28 cellular contexts compared by ENCODE assay signal in the genomic region with DNA sequence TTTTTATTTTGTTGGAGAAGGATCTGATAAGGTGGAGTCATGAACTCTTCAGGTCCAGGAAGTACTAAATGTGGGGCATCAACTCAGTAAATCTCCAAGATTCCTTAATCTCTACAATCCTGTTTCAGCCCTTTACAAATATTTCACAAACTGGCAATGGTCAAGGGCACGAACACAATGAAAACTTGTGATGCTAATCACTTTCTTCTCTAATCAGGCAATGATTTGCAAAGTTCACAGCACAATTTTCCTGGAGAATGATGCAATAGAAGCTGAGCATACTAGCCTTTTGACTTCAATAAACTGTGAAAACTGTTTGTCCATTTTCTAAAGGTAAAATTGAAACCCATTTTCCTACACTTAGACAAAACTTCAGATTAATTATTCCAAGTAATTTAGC. TPM values are rescaled to one million over a fixed set of nuclear protein-coding genes. Genes with fewer than 3 reads are reported as not detected.
DNase-seq lines count a peak whose midpoint lies in the region; ATAC-seq and TF ChIP-seq lines count a peak whose summit lies in the region.
"Had no signal": no experiment of that assay in that cellular context is flagged by ENCODE, and none has a peak within 500 bp of the region (broad histone marks: within the 10 kb centered on the region; RNA-seq: fewer than 3 reads in every experiment).

No MANE protein-coding gene starts in this region.

- no peak overlapping the region for H2BK15ac ChIP-seq in IMR-90 (ENCODE audit: low read depth, low read length)

- 0 out of 2 replicates have a peak overlapping the region, but pooled peaks have one; percentile 17 for H4K5ac ChIP-seq in IMR-90 (ENCODE audit: low read depth, low read length)

- H3K36me3 ChIP-seq in IMR-90 (ENCODE audit: control insufficient read depth, insufficient read depth, low read length), result no peaks in the 10 kb centered on the region
- no peaks in the 10 kb centered on the region for H3K36me3 ChIP-seq in hepatocyte (replicated peaks; ENCODE audit: insufficient read depth, low read depth)
- H3K36me3 ChIP-seq: BLaER1 treated with 17β-estradiol and CSF1 and Interleukin-3, amounts not matched to agents 10 nM and 100 nM had no signal

- CTCF ChIA-PET in IMR-90 (lab: Yijun Ruan, JAX) (no interaction called here), WTC11 (lab: Charles Lee) (no interaction called here)

- H3K4me3 Mint-ChIP-seq in WTC11 (no peak overlapping the region), progenitor cell of endocrine pancreas (ENCODE audit: low read depth) (no peak overlapping the region)
- no peak overlapping the region for H3K4me3 Mint-ChIP-seq in stimulated activated effector memory CD8-positive, alpha-beta T cell treated with anti-CD3 and anti-CD28 coated beads, Interleukin-12 subunit alpha, Interleukin-12 subunit beta, amount 100 ng/mL, for 72 hours
- H3K4me3 Mint-ChIP-seq: CD4-positive, alpha-beta memory T cell; H9; IgD-negative memory B cell had no signal

- H3K4me1 ChIP-seq in IMR-90 (ENCODE audit: control insufficient read depth, insufficient read depth, low read length) (peaks cover 3% of the 10 kb centered on the region; the same call in 1 of the 2 replicates), hepatocyte (ENCODE audit: insufficient read depth) (peaks cover 14% of the 10 kb centered on the region)
- H3K4me1 ChIP-seq: A549, Caco-2 had no signal

- H3K9me2 ChIP-seq in hepatocyte (replicated peaks; ENCODE audit: insufficient read depth), result no peaks in the 10 kb centered on the region
- H3K9me2 ChIP-seq: SK-N-SH had no signal

- H3K36me3 Mint-ChIP-seq in WTC11 (no peaks in the 10 kb centered on the region), progenitor cell of endocrine pancreas (ENCODE audit: insufficient read depth) (no peaks in the 10 kb centered on the region)
- H3K36me3 Mint-ChIP-seq in stimulated activated effector memory CD8-positive, alpha-beta T cell treated with anti-CD3 and anti-CD28 coated beads, Interleukin-12 subunit alpha, Interleukin-12 subunit beta, amount 100 ng/mL, for 72 hours, result no peaks in the 10 kb centered on the region
- H3K36me3 Mint-ChIP-seq: CD4-positive, alpha-beta memory T cell; IgD-negative memory B cell had no signal

- H4K91ac ChIP-seq in IMR-90 (ENCODE audit: insufficient read depth, low read depth, low read length), result no peak overlapping the region

- H3K9me1 ChIP-seq in IMR-90 (ENCODE audit: insufficient read depth, low read length), result no peaks in the 10 kb centered on the region

- H3K27me3 ChIP-seq in IMR-90 (ENCODE audit: control insufficient read depth, insufficient read depth, low read length) (no peaks in the 10 kb centered on the region), hepatocyte (no peaks in the 10 kb centered on the region)
- H3K27me3 ChIP-seq: BLaER1 treated with 17β-estradiol and CSF1 and Interleukin-3, amounts not matched to agents 10 nM and 100 nM had no signal

- H3K9ac ChIP-seq in IMR-90 (ENCODE audit: low read depth, low read length), result no peak overlapping the region
- H3K9ac ChIP-seq: BLaER1 treated with 17β-estradiol and CSF1 and Interleukin-3, amounts not matched to agents 10 nM and 100 nM; GM23248; SK-N-SH had no signal

- H3K9me3 ChIP-seq in IMR-90 (ENCODE audit: control insufficient read depth, insufficient read depth, low read length), result no peaks in the 10 kb centered on the region
- H3K9me3 ChIP-seq in hepatocyte (ENCODE audit: low read depth), result no peaks in the 10 kb centered on the region
- H3K9me3 ChIP-seq: A549; BLaER1 treated with 17β-estradiol and CSF1 and Interleukin-3, amounts not matched to agents 10 nM and 100 nM; Caco-2; SK-N-SH had no signal

- H2AK9ac ChIP-seq in IMR-90 (replicated peaks; ENCODE audit: low read depth, low read length, poor library complexity), result no peak overlapping the region

- no peak for TF ChIP-seq POLR2A in IMR-90 (IDR thresholded peaks at IDR 0.05; ENCODE audit: low read depth, low read length)

- H3K4me3 ChIP-seq in IMR-90 (ENCODE audit: insufficient read depth, low read depth, low read length), result no peak overlapping the region
- H3K4me3 ChIP-seq in hepatocyte, result no peak overlapping the region
- H3K4me3 ChIP-seq: A549; BLaER1 treated with 17β-estradiol and CSF1 and Interleukin-3, amounts not matched to agents 10 nM and 100 nM; GM23248 had no signal

- H3K4me1 Mint-ChIP-seq in WTC11, result peaks cover 3% of the 10 kb centered on the region
- H3K4me1 Mint-ChIP-seq in progenitor cell of endocrine pancreas (ENCODE audit: low read depth), result peaks cover 5% of the 10 kb centered on the region
- H3K4me1 Mint-ChIP-seq in stimulated activated effector memory CD8-positive, alpha-beta T cell treated with anti-CD3 and anti-CD28 coated beads, Interleukin-12 subunit alpha, Interleukin-12 subunit beta, amount 100 ng/mL, for 72 hours, result no peaks in the 10 kb centered on the region
- H3K4me1 Mint-ChIP-seq: CD4-positive, alpha-beta memory T cell; IgD-negative memory B cell had no signal

- intact Hi-C loops in IMR-90 (cut with micrococcal nuclease), result no loop called here

- H2BK20ac ChIP-seq in IMR-90 (ENCODE audit: low read depth, low read length), result no peak overlapping the region

- no peak overlapping the region for H3K56ac ChIP-seq in IMR-90 (ENCODE audit: extremely low read depth, insufficient read depth, low read length)

- dilution Hi-C loops in IMR-90 (cut with HindIII; ENCODE audit: low sequenced_read_pairs, unreplicated experiment), result no loop called here

- TF ChIP-seq CTCF in IMR-90 (conservative IDR thresholded peaks at IDR 0.05; ENCODE audit: low read depth, low read length) (no peak), WTC11 (IDR thresholded peaks at IDR 0.05) (no peak), hepatocyte (IDR thresholded peaks at IDR 0.05; ENCODE audit: poor library complexity) (no peak), progenitor cell of endocrine pancreas (IDR thresholded peaks at IDR 0.05; ENCODE audit: unreplicated experiment) (no peak)

- H2BK120ac ChIP-seq in IMR-90 (ENCODE audit: low read depth, low read length), result peak overlapping the region; percentile 6; the same call in 1 of the 2 replicates

- 0 out of 4 replicates have a peak overlapping the region, but pooled peaks of 1 of the 2 experiments have one; percentile 19 for H4K8ac ChIP-seq in IMR-90 (ENCODE audit: low read depth in 2 of 2, low read length in 2 of 2)

- no peak overlapping the region; the same call in 1 of the 2 replicates for H3K23ac ChIP-seq in IMR-90 (ENCODE audit: low read depth, low read length)

- H3K18ac ChIP-seq in IMR-90 (ENCODE audit: low read depth, low read length), result peak overlapping the region; percentile 29

- no CpG with 5 or more reads among the region's 1 CpG for WGBS in IMR-90 (ENCODE audit: extremely low coverage in 2 of 2, insufficient read length in 1 of 2), 2 experiments
- WGBS in hepatocyte (ENCODE audit: low lambda C conversion rate, missing lambda C conversion rate), result 47% methylated on average over 1 of the region's 1 CpG

- H3K9me3 Mint-ChIP-seq in WTC11, result no peaks in the 10 kb centered on the region
- no peaks in the 10 kb centered on the region for H3K9me3 Mint-ChIP-seq in progenitor cell of endocrine pancreas (ENCODE audit: low read depth)
- H3K9me3 Mint-ChIP-seq in stimulated activated effector memory CD8-positive, alpha-beta T cell treated with anti-CD3 and anti-CD28 coated beads, Interleukin-12 subunit alpha, Interleukin-12 subunit beta, amount 100 ng/mL, for 72 hours, result no peaks in the 10 kb centered on the region
- H3K9me3 Mint-ChIP-seq: CD4-positive, alpha-beta memory T cell; H9; IgD-negative memory B cell had no signal

- H3K4me2 ChIP-seq in IMR-90 (ENCODE audit: low read depth, low read length) (no peak overlapping the region), hepatocyte (no peak overlapping the region)
- H3K4me2 ChIP-seq: A549; BLaER1 treated with 17β-estradiol and CSF1 and Interleukin-3, amounts not matched to agents 10 nM and 100 nM; SK-N-SH had no signal

- no peaks in the 10 kb centered on the region for H3K79me2 ChIP-seq in hepatocyte

- no peak overlapping the region for H3K4ac ChIP-seq in IMR-90 (ENCODE audit: low read depth, low read length)

- H3K79me1 ChIP-seq in IMR-90 (ENCODE audit: low read depth in 1 of 2, low read length in 2 of 2), result no peaks in the 10 kb centered on the region

- no peak for TF ChIP-seq RAD21 in IMR-90 (IDR thresholded peaks at IDR 0.05; ENCODE audit: low read length)

- H3K14ac ChIP-seq in IMR-90 (replicated peaks; ENCODE audit: low read depth, low read length), result no peak overlapping the region

- DNase-seq in IMR-90, result no peak
- no peak for DNase-seq in WTC11 (ENCODE audit: low spot score)
- DNase-seq in hepatocyte (ENCODE audit: low spot score), result peak; percentile 29
- no peak for DNase-seq in progenitor cell of endocrine pancreas (ENCODE audit: low spot score, unreplicated experiment)
- DNase-seq in stimulated activated effector memory CD8-positive, alpha-beta T cell treated with anti-CD3 and anti-CD28 coated beads, Interleukin-12 subunit alpha, Interleukin-12 subunit beta, amount 100 ng/mL, for 72 hours (ENCODE audit: low spot score in 2 of 2), result no peak
- no peak for DNase-seq in NCI-H2081 treated with DMSO at 0.1 percent for 48 hours (lab: John Stamatoyannopoulos, UW)
- no peak for DNase-seq in DMS53 treated with DMSO at 0.1 percent for 48 hours (lab: John Stamatoyannopoulos, UW; ENCODE audit: unreplicated experiment)
- no peak for DNase-seq in COR-L47 (lab: John Stamatoyannopoulos, UW)
- DNase-seq: AML-193; Caco-2; CD4-positive, alpha-beta memory T cell; DMS 273 treated with DMSO at 0.1 percent for 48 hours; DMS79 treated with DMSO at 0.1 percent for 48 hours; H9; NCI-H1048; NCI-H1417; NCI-H1694; NCI-H2029 treated with DMSO at 0.1 percent for 48 hours; NCI-H2227 treated with DMSO at 0.1 percent for 48 hours; NCI-H510A; NCI-H69; SK-N-SH; SW 1271 had no signal

- no peak overlapping the region for H3K27ac ChIP-seq in IMR-90 (ENCODE audit: insufficient read depth, low read length)
- peak overlapping the region; percentile 49 for H3K27ac ChIP-seq in hepatocyte
- H3K27ac ChIP-seq: A549; BLaER1 treated with 17β-estradiol and CSF1 and Interleukin-3, amounts not matched to agents 10 nM and 100 nM had no signal

- POLR2A ChIA-PET in IMR-90 (lab: Charles Lee; ENCODE audit: unreplicated experiment), result no interaction called here
- POLR2A ChIA-PET in WTC11 (lab: Charles Lee), result no interaction called here

- no peak overlapping the region for H3K27ac Mint-ChIP-seq in WTC11
- peak overlapping the region; percentile 80 for H3K27ac Mint-ChIP-seq in progenitor cell of endocrine pancreas
- no peak overlapping the region for H3K27ac Mint-ChIP-seq in stimulated activated effector memory CD8-positive, alpha-beta T cell treated with anti-CD3 and anti-CD28 coated beads, Interleukin-12 subunit alpha, Interleukin-12 subunit beta, amount 100 ng/mL, for 72 hours
- H3K27ac Mint-ChIP-seq: CD4-positive, alpha-beta memory T cell; H9; IgD-negative memory B cell had no signal

- H4K20me1 ChIP-seq in IMR-90 (ENCODE audit: insufficient read depth, low read length) (no peaks in the 10 kb centered on the region), hepatocyte (ENCODE audit: insufficient read depth, poor library complexity, severe bottlenecking) (no peaks in the 10 kb centered on the region)
- H4K20me1 ChIP-seq: BLaER1 treated with 17β-estradiol and CSF1 and Interleukin-3, amounts not matched to agents 10 nM and 100 nM had no signal

- no peaks in the 10 kb centered on the region for H3K27me3 Mint-ChIP-seq in WTC11 (ENCODE audit: low read depth)
- no peaks in the 10 kb centered on the region for H3K27me3 Mint-ChIP-seq in progenitor cell of endocrine pancreas
- H3K27me3 Mint-ChIP-seq: CD4-positive, alpha-beta memory T cell; IgD-negative memory B cell had no signal

- H2AFZ ChIP-seq in IMR-90 (replicated peaks; ENCODE audit: low read length, poor library complexity) (no peak overlapping the region), hepatocyte (no peak overlapping the region)

- no peak overlapping the region for H2BK5ac ChIP-seq in IMR-90 (ENCODE audit: low read depth, low read length, poor library complexity, severe bottlenecking)

- ATAC-seq in IMR-90 (ENCODE audit: low read depth), result no peak
- ATAC-seq in WTC11, result no peak
- no peak for ATAC-seq in stimulated activated effector memory CD8-positive, alpha-beta T cell treated with anti-CD3 and anti-CD28 coated beads, Interleukin-12 subunit alpha, Interleukin-12 subunit beta, amount 100 ng/mL, for 72 hours
- ATAC-seq: A549 had no signal

- in situ Hi-C loops in IMR-90 (cut with MboI; ENCODE audit: low sequenced_read_pairs), result no loop called here

- BruUV-seq in IMR-90 (replicated peaks; lab: Mats Ljungman, UMichigan), result no TSS peak

- H2AK5ac ChIP-seq in IMR-90 (ENCODE audit: low read depth, low read length), result no peak overlapping the region

RNA-seq across cellular contexts. Expression of gene GDF9, which starts 16.9 kb away (rescaled TPM):
- 0.18 and 0.28 TPM in 2 replicates for total RNA-seq in IMR-90 (2012; rRNA removed)
- 0.16 and 0.21 TPM in 2 replicates for polyA plus RNA-seq in IMR-90 (2012; rRNA removed)
- 0.01 and 0.02 TPM in 2 replicates for polyA plus RNA-seq in IMR-90 (2012; cell fraction: cytosol; rRNA removed)
- 0.14 and 0.57 TPM in 2 replicates for polyA plus RNA-seq in IMR-90 (2012; cell fraction: nucleus; rRNA removed; ENCODE audit: low replicate concordance)
- total RNA-seq in WTC11 (2021), result 0.34 to 0.42 TPM (median 0.37 TPM) in 3 replicates
- 0.76 and 1.7 TPM in 2 replicates for total RNA-seq in hepatocyte
- 2.2 and 4.1 TPM in 2 replicates for polyA plus RNA-seq in hepatocyte
- total RNA-seq in progenitor cell of endocrine pancreas, result 0.51 and 0.55 TPM in 2 replicates
- polyA plus RNA-seq: GM23248, IgD-negative memory B cell had no signal

RNA-seq across cellular contexts. Expression of gene UQCRQ, which starts 17.1 kb away (rescaled TPM):
- total RNA-seq in IMR-90 (2012; rRNA removed) (69.7 and 73.7 TPM in 2 replicates), WTC11 (2021) (244 to 256 TPM (median 244 TPM) in 3 replicates), hepatocyte (146 and 174 TPM in 2 replicates), progenitor cell of endocrine pancreas (230 and 275 TPM in 2 replicates)
- polyA plus RNA-seq in IMR-90 (2012; rRNA removed) (292 and 406 TPM in 2 replicates), hepatocyte (1,138 and 1,156 TPM in 2 replicates)
- polyA plus RNA-seq in IMR-90 (2012; cell fraction: cytosol; rRNA removed), result 213 and 412 TPM in 2 replicates
- polyA plus RNA-seq in IMR-90 (2012; cell fraction: nucleus; rRNA removed; ENCODE audit: low replicate concordance), result 72.8 and 108 TPM in 2 replicates

RNA-seq across cellular contexts. Expression of gene SHROOM1, which starts 18.9 kb away (rescaled TPM):
- total RNA-seq in IMR-90 (2012; rRNA removed), result 1.4 and 2.5 TPM in 2 replicates
- polyA plus RNA-seq in IMR-90 (2012; rRNA removed), result 6.3 and 8.8 TPM in 2 replicates
- polyA plus RNA-seq in IMR-90 (2012; cell fraction: cytosol; rRNA removed), result 4.1 and 9.0 TPM in 2 replicates
- 28.6 and 53.5 TPM in 2 replicates for polyA plus RNA-seq in IMR-90 (2012; cell fraction: nucleus; rRNA removed; ENCODE audit: low replicate concordance)
- total RNA-seq in WTC11 (2021), result 7.9 to 8.1 TPM (median 8.0 TPM) in 3 replicates
- total RNA-seq in hepatocyte, result 8.5 and 10.0 TPM in 2 replicates
- 17.8 and 19.2 TPM in 2 replicates for polyA plus RNA-seq in hepatocyte
- 10.0 and 12.6 TPM in 2 replicates for total RNA-seq in progenitor cell of endocrine pancreas
- polyA plus RNA-seq: CD4-positive, alpha-beta memory T cell had no signal

RNA-seq across cellular contexts. Expression of gene LEAP2, which starts 24.1 kb away (rescaled TPM):
- under 0.01 TPM in 2 replicates for total RNA-seq in IMR-90 (2012; rRNA removed)
- 0.23 and 0.36 TPM in 2 replicates for polyA plus RNA-seq in IMR-90 (2012; rRNA removed)
- 0.04 and 0.10 TPM in 2 replicates for polyA plus RNA-seq in IMR-90 (2012; cell fraction: cytosol; rRNA removed)
- polyA plus RNA-seq in IMR-90 (2012; cell fraction: nucleus; rRNA removed; ENCODE audit: low replicate concordance), result 0.55 and 3.5 TPM in 2 replicates
- 1.9 to 2.4 TPM (median 2.0 TPM) in 3 replicates for total RNA-seq in WTC11 (2021)
- total RNA-seq in hepatocyte, result 19.2 and 22.6 TPM in 2 replicates
- polyA plus RNA-seq in hepatocyte, result 30.5 and 36.3 TPM in 2 replicates
- total RNA-seq in progenitor cell of endocrine pancreas, result 1.7 and 2.0 TPM in 2 replicates
- total RNA-seq: GM23248 had no signal

RNA-seq across cellular contexts. Expression of gene SOWAHA, which starts 36.2 kb away (rescaled TPM):
- total RNA-seq in IMR-90 (2012; rRNA removed) (under 0.01 TPM in 1 of 2 replicates, not detected in the other), WTC11 (2021) (0.11 to 0.25 TPM (median 0.16 TPM) in 3 replicates), hepatocyte (11.4 and 14.4 TPM in 2 replicates), progenitor cell of endocrine pancreas (0.98 and 1.3 TPM in 2 replicates)
- polyA plus RNA-seq in IMR-90 (2012; rRNA removed) (0.03 TPM in 1 of 2 replicates, not detected in the other), hepatocyte (3.1 and 6.8 TPM in 2 replicates)
- polyA plus RNA-seq in IMR-90 (2012; cell fraction: cytosol; rRNA removed), result 0.02 and 0.04 TPM in 2 replicates
- polyA plus RNA-seq in IMR-90 (2012; cell fraction: nucleus; rRNA removed; ENCODE audit: low replicate concordance), result 0.01 TPM in 1 of 2 replicates, not detected in the other
- total RNA-seq: CD4-positive, alpha-beta memory T cell; GM23248; OCI-LY7 had no signal
- polyA plus RNA-seq: GM23248, IgD-negative memory B cell had no signal
